10 cellular contexts compared by ENCODE assay signal in genomic region chr7:47937065-47937687, GRCh38. TPM values are rescaled to one million over a fixed set of nuclear protein-coding genes. Genes with fewer than 3 reads are reported as not detected.
A peak's percentile ranks its signal among the peaks of the same experiment; 100 is the strongest.
DNase-seq lines count a peak whose midpoint lies in the region; ATAC-seq, FAIRE-seq and TF ChIP-seq lines count a peak whose summit lies in the region.
"Had no signal": no experiment of that assay in that cellular context is flagged by ENCODE, and none has a peak within 500 bp of the region (broad histone marks: within the 10 kb centered on the region; RNA-seq: fewer than 3 reads in every experiment).

No MANE protein-coding gene starts in this region.

- TF ChIP-seq POLR2A in HepG2 (IDR thresholded peaks at IDR 0.05; ENCODE audit: insufficient read depth in 1 of 2, low read depth in 2 of 2, low read length in 2 of 2): no peak

- BruUV-seq in Caco-2 (replicated peaks; lab: Mats Ljungman, UMichigan) (no TSS peak), HepG2 (replicated peaks; lab: Mats Ljungman, UMichigan) (no TSS peak)

- H3K4me1 Mint-ChIP-seq in activated CD4-positive, alpha-beta T cell treated with anti-CD3 and anti-CD28 coated beads, Interleukin-2, amount 10 ng/mL, durations not matched to agents 24 days and 14 days: peaks cover 8% of the 10 kb centered on the region
- H3K4me1 Mint-ChIP-seq in GM23338: peaks cover 34% of the 10 kb centered on the region
- peaks cover 7% of the 10 kb centered on the region for H3K4me1 Mint-ChIP-seq in Caco-2 (ENCODE audit: low read depth, unreplicated experiment)

- in situ Hi-C loops in HepG2 (cut with HindIII; ENCODE audit: extremely low pct_ligation_motif_present, low pct_unique_long_range_greater_than_20kb): loop anchor here (5.0 kb wide), 1 partner anchor 175 kb away; no protein-coding TSS in a partner anchor

- no peak overlapping the region for H3K4me3 ChIP-seq in GM23338
- H3K4me3 ChIP-seq in Caco-2 (ENCODE audit: low read depth, low read length): no peak overlapping the region
- no peak overlapping the region for H3K4me3 ChIP-seq in HepG2 (replicated peaks in 1 of 3; ENCODE audit: insufficient read depth in 1 of 3, low read depth in 2 of 3, low read length in 3 of 3)

- no peaks in the 10 kb centered on the region for H3K36me3 Mint-ChIP-seq in activated CD4-positive, alpha-beta T cell treated with anti-CD3 and anti-CD28 coated beads, Interleukin-2, amount 10 ng/mL, durations not matched to agents 24 days and 14 days (ENCODE audit: low read depth)
- no peaks in the 10 kb centered on the region for H3K36me3 Mint-ChIP-seq in GM23338 (ENCODE audit: low read depth)
- no peaks in the 10 kb centered on the region for H3K36me3 Mint-ChIP-seq in Caco-2 (ENCODE audit: insufficient read depth, unreplicated experiment)

- H3K9ac ChIP-seq in HepG2 (ENCODE audit: insufficient read depth, low read depth, low read length): no peak overlapping the region

- H3K9me3 ChIP-seq in Caco-2: no peaks in the 10 kb centered on the region
- H3K9me3 ChIP-seq in HepG2 (ENCODE audit: low read length): no peaks in the 10 kb centered on the region

- WGBS in HepG2 (ENCODE audit: low lambda C conversion rate): 37% methylated on average over 15 of the region's 17 CpGs

- POLR2A ChIA-PET in Caco-2 (lab: Charles Lee) (no interaction called here), HepG2 (lab: Yijun Ruan, JAX) (no interaction called here)

- H3K79me2 ChIP-seq in GM23338 (replicated peaks; ENCODE audit: insufficient read depth): no peaks in the 10 kb centered on the region
- H3K79me2 ChIP-seq in HepG2 (ENCODE audit: insufficient read depth, low read length): no peaks in the 10 kb centered on the region

- H3F3A ChIP-seq in GM23338 (replicated peaks; ENCODE audit: low read depth): no peaks in the 10 kb centered on the region

- DNase-seq in activated CD4-positive, alpha-beta T cell treated with anti-CD3 and anti-CD28 coated beads, Interleukin-2, amount 10 ng/mL, durations not matched to agents 24 days and 14 days: peak; percentile 67
- no peak for DNase-seq in activated CD4-positive, alpha-beta T cell treated with anti-CD3 and anti-CD28 coated beads, Interleukin-2, amount 50 U/mL, for 4 hours
- no peak for DNase-seq in GM23338 (ENCODE audit: low spot score)
- peak; percentile 47 for DNase-seq in MV-4-11 (lab: John Stamatoyannopoulos, UW)
- DNase-seq in stimulated activated CD8-positive, alpha-beta memory T cell treated with anti-CD3 and anti-CD28 coated beads, Interleukin-2, amount 100 ng/mL, for 48 hours (ENCODE audit: low read depth in 2 of 2): peak; percentile 3 to 13
- DNase-seq in Caco-2: no peak
- no peak for DNase-seq in HepG2 (ENCODE audit: low spot score)
- DNase-seq in NCI-H128 (lab: John Stamatoyannopoulos, UW; ENCODE audit: unreplicated experiment): no peak
- DNase-seq: NCI-H187 had no signal

- H2AFZ ChIP-seq in GM23338: no peak overlapping the region
- H2AFZ ChIP-seq in HepG2 (ENCODE audit: low read length): no peak overlapping the region

- CTCF ChIA-PET in Caco-2 (lab: Charles Lee) (no interaction called here), HepG2 (lab: Yijun Ruan, JAX; ENCODE audit: low intra/inter-chr PET ratio, low total read pairs) (no interaction called here)

- H4K20me1 ChIP-seq in GM23338 (replicated peaks; ENCODE audit: insufficient read depth): no peaks in the 10 kb centered on the region
- no peaks in the 10 kb centered on the region for H4K20me1 ChIP-seq in HepG2 (ENCODE audit: insufficient read depth, low read length)

- H3K4me2 ChIP-seq in GM23338 (no peak overlapping the region), HepG2 (ENCODE audit: low read depth, low read length) (no peak overlapping the region)

- intact Hi-C loops in activated CD4-positive, alpha-beta T cell treated with anti-CD3 and anti-CD28 coated beads, Interleukin-2, amount 10 ng/mL, durations not matched to agents 24 days and 14 days (cut with micrococcal nuclease): no loop called here
- intact Hi-C loops in Caco-2 (cut with micrococcal nuclease; ENCODE audit: unreplicated experiment) (no loop called here), HepG2 (cut with micrococcal nuclease; ENCODE audit: unreplicated experiment) (no loop called here)

- H3K4me3 Mint-ChIP-seq in activated CD4-positive, alpha-beta T cell treated with anti-CD3 and anti-CD28 coated beads, Interleukin-2, amount 10 ng/mL, durations not matched to agents 24 days and 14 days: peak overlapping the region; percentile 20
- H3K4me3 Mint-ChIP-seq in GM23338 (no peak overlapping the region), Caco-2 (ENCODE audit: unreplicated experiment) (no peak overlapping the region)

- H3K36me3 ChIP-seq in GM23338 (ENCODE audit: insufficient read depth) (no peaks in the 10 kb centered on the region), Caco-2 (ENCODE audit: control insufficient read depth, insufficient read depth, low read length) (no peaks in the 10 kb centered on the region), HepG2 (replicated peaks in 1 of 2; ENCODE audit: control insufficient read depth in 1 of 2, insufficient read depth in 2 of 2, low read length in 2 of 2) (no peaks in the 10 kb centered on the region)

- peak overlapping the region; percentile 62 for H3K27ac Mint-ChIP-seq in activated CD4-positive, alpha-beta T cell treated with anti-CD3 and anti-CD28 coated beads, Interleukin-2, amount 10 ng/mL, durations not matched to agents 24 days and 14 days
- H3K27ac Mint-ChIP-seq in GM23338 (no peak overlapping the region), Caco-2 (ENCODE audit: unreplicated experiment) (no peak overlapping the region)

- TF ChIP-seq EP300 in HepG2 (IDR thresholded peaks at IDR 0.05; ENCODE audit: low read depth in 2 of 2, low read length in 2 of 2): no peak
- TF ChIP-seq EP300 in HepG2 (CRISPR knock-in tag; IDR thresholded peaks at IDR 0.05; ENCODE audit: borderline replicate concordance): no peak

- TF ChIP-seq RAD21 in HepG2 (CRISPR knock-in tag; IDR thresholded peaks at IDR 0.05): no peak

- no peaks in the 10 kb centered on the region for H3K9me3 Mint-ChIP-seq in activated CD4-positive, alpha-beta T cell treated with anti-CD3 and anti-CD28 coated beads, Interleukin-2, amount 10 ng/mL, durations not matched to agents 24 days and 14 days
- H3K9me3 Mint-ChIP-seq in GM23338: no peaks in the 10 kb centered on the region
- no peaks in the 10 kb centered on the region for H3K9me3 Mint-ChIP-seq in Caco-2 (ENCODE audit: unreplicated experiment)

- H3K27ac ChIP-seq in GM23338 (ENCODE audit: low read depth): no peak overlapping the region
- no peak overlapping the region for H3K27ac ChIP-seq in HepG2 (ENCODE audit: extremely low read length, insufficient read depth, low read length)

- peaks cover 15% of the 10 kb centered on the region for H3K4me1 ChIP-seq in GM23338 (ENCODE audit: insufficient read depth)
- H3K4me1 ChIP-seq in Caco-2: no peaks in the 10 kb centered on the region
- peaks cover 9% of the 10 kb centered on the region for H3K4me1 ChIP-seq in HepG2 (ENCODE audit: insufficient read depth, low read length)

- H3K27me3 ChIP-seq in GM23338 (ENCODE audit: insufficient read depth) (no peaks in the 10 kb centered on the region), Caco-2 (replicated peaks; ENCODE audit: control insufficient read depth, insufficient read depth, low read length) (no peaks in the 10 kb centered on the region), HepG2 (ENCODE audit: control insufficient read depth in 1 of 2, insufficient read depth in 2 of 2, low read length in 2 of 2) (peaks cover 0 to 3% of the 10 kb centered on the region in 2 experiments; a peak in 2 of 5 replicates)

- no peaks in the 10 kb centered on the region for H3K27me3 Mint-ChIP-seq in activated CD4-positive, alpha-beta T cell treated with anti-CD3 and anti-CD28 coated beads, Interleukin-2, amount 10 ng/mL, durations not matched to agents 24 days and 14 days
- H3K27me3 Mint-ChIP-seq in GM23338 (ENCODE audit: insufficient read depth, low read depth, poor library complexity) (peaks cover 8% of the 10 kb centered on the region), Caco-2 (ENCODE audit: insufficient read depth, unreplicated experiment) (no peaks in the 10 kb centered on the region)

- no peak for TF ChIP-seq CTCF in GM23338 (conservative IDR thresholded peaks at IDR 0.05; ENCODE audit: low read depth in 2 of 2)
- TF ChIP-seq CTCF in Caco-2 (IDR thresholded peaks at IDR 0.05; ENCODE audit: insufficient read depth in 1 of 2, low read depth in 1 of 2, low read length in 1 of 2, severe bottlenecking in 1 of 2, unreplicated experiment in 1 of 2): no peak
- TF ChIP-seq CTCF in HepG2 (CRISPR knock-in tag; IDR thresholded peaks at IDR 0.05): no peak

- FAIRE-seq in HepG2 (lab: Jason Lieb, UNC): no peak
- FAIRE-seq: bronchial epithelial cell had no signal

- no peaks in the 10 kb centered on the region for H3K9me2 ChIP-seq in GM23338 (ENCODE audit: insufficient read depth)

- ATAC-seq in GM23338: peak; percentile 17
- ATAC-seq in HepG2: no peak

RNA-seq across cellular contexts. Expression of gene PKD1L1, which starts 11.1 kb away (rescaled TPM):
- total RNA-seq in activated CD4-positive, alpha-beta T cell treated with anti-CD3 and anti-CD28 coated beads, Interleukin-2, amount 10 ng/mL, durations not matched to agents 24 days and 14 days: 0.05 and 0.12 TPM in 2 replicates
- 0.03 and 0.16 TPM in 2 replicates for total RNA-seq in GM23338 (2014; rRNA removed; shearing (Covaris generic))
- polyA plus RNA-seq in GM23338 (2016; fragmentation: Nextera tagmentation; extraction: Ambion mirVana) (not detected in 2 replicates), HepG2 (2011; rRNA removed) (0.01 TPM in 2 replicates)
- total RNA-seq in Caco-2 (2022) (0.25 and 0.28 TPM in 2 replicates), HepG2 (2016; rRNA removed; fragmentation: Illumina TruSeq; extraction: Trizol) (not detected in 2 replicates)
- not detected in 2 replicates for total RNA-seq in HepG2 (2016; cell fraction: cytosol; rRNA removed; fragmentation: Illumina TruSeq; extraction: Trizol; ENCODE audit: low read depth)
- total RNA-seq in HepG2 (2016; cell fraction: insoluble cytoplasmic fraction; rRNA removed; fragmentation: Illumina TruSeq; extraction: Trizol): 0.02 TPM in 1 of 2 replicates, not detected in the other
- total RNA-seq in HepG2 (2016; cell fraction: membrane; rRNA removed; fragmentation: Illumina TruSeq; extraction: Trizol): 0.03 TPM in 1 of 2 replicates, not detected in the other
- total RNA-seq in HepG2 (2016; cell fraction: nucleus; rRNA removed; fragmentation: Illumina TruSeq; extraction: Trizol): 0.06 TPM in 1 of 2 replicates, not detected in the other
- 0.04 TPM in 1 of 2 replicates, not detected in the other for polyA plus RNA-seq in HepG2 (2011; cell fraction: cytosol; rRNA removed)
- 0.09 and 0.11 TPM in 2 replicates for polyA plus RNA-seq in HepG2 (2011; cell fraction: nucleus; rRNA removed)
- polyA plus RNA-seq in HepG2 (2012): 0.03 TPM in 1 of 2 replicates, not detected in the other
- not detected in 2 replicates for polyA plus RNA-seq in HepG2 (2016; cell fraction: cytosol; fragmentation: Illumina TruSeq; extraction: Trizol; ENCODE audit: low read depth)
- polyA plus RNA-seq in HepG2 (2016; cell fraction: insoluble cytoplasmic fraction; fragmentation: Illumina TruSeq; extraction: Trizol; ENCODE audit: low read depth): not detected in 2 replicates
- polyA plus RNA-seq in HepG2 (2016; cell fraction: membrane; fragmentation: Illumina TruSeq; extraction: Trizol; ENCODE audit: low read depth): not detected in 2 replicates
- not detected in 2 replicates for polyA plus RNA-seq in HepG2 (2016; cell fraction: nucleus; fragmentation: Illumina TruSeq; extraction: Trizol; ENCODE audit: insufficient read depth, low read depth)
- polyA minus RNA-seq in HepG2 (2011; rRNA and poly(A)+ RNA removed; ENCODE audit: low replicate concordance): 0.02 and 0.50 TPM in 2 replicates
- not detected in 2 replicates for polyA minus RNA-seq in HepG2 (2011; cell fraction: cytosol; rRNA and poly(A)+ RNA removed)
- 0.12 and 0.13 TPM in 2 replicates for polyA minus RNA-seq in HepG2 (2011; cell fraction: nucleus; rRNA and poly(A)+ RNA removed)

RNA-seq across cellular contexts. Expression of gene HUS1, which starts 42.2 kb away (rescaled TPM):
- 32.3 and 35.9 TPM in 2 replicates for total RNA-seq in activated CD4-positive, alpha-beta T cell treated with anti-CD3 and anti-CD28 coated beads, Interleukin-2, amount 10 ng/mL, durations not matched to agents 24 days and 14 days
- total RNA-seq in GM23338 (2014; rRNA removed; shearing (Covaris generic)): 29.7 and 39.0 TPM in 2 replicates
- polyA plus RNA-seq in GM23338 (2016; fragmentation: Nextera tagmentation; extraction: Ambion mirVana): 12.9 and 14.9 TPM in 2 replicates
- 31.3 and 32.3 TPM in 2 replicates for total RNA-seq in Caco-2 (2022)
- total RNA-seq in HepG2 (2016; rRNA removed; fragmentation: Illumina TruSeq; extraction: Trizol): 16.9 and 23.4 TPM in 2 replicates
- total RNA-seq in HepG2 (2016; cell fraction: cytosol; rRNA removed; fragmentation: Illumina TruSeq; extraction: Trizol; ENCODE audit: low read depth): 5.3 and 6.1 TPM in 2 replicates
- 18.0 and 19.9 TPM in 2 replicates for total RNA-seq in HepG2 (2016; cell fraction: insoluble cytoplasmic fraction; rRNA removed; fragmentation: Illumina TruSeq; extraction: Trizol)
- total RNA-seq in HepG2 (2016; cell fraction: membrane; rRNA removed; fragmentation: Illumina TruSeq; extraction: Trizol): 8.5 and 9.4 TPM in 2 replicates
- total RNA-seq in HepG2 (2016; cell fraction: nucleus; rRNA removed; fragmentation: Illumina TruSeq; extraction: Trizol): 22.2 and 23.7 TPM in 2 replicates
- polyA plus RNA-seq in HepG2 (2011; rRNA removed): 12.2 and 14.8 TPM in 2 replicates
- 7.0 and 10.4 TPM in 2 replicates for polyA plus RNA-seq in HepG2 (2011; cell fraction: cytosol; rRNA removed)
- 10.9 and 14.7 TPM in 2 replicates for polyA plus RNA-seq in HepG2 (2011; cell fraction: nucleus; rRNA removed)
- 9.9 and 10.9 TPM in 2 replicates for polyA plus RNA-seq in HepG2 (2012)
- 7.2 and 8.7 TPM in 2 replicates for polyA plus RNA-seq in HepG2 (2016; cell fraction: cytosol; fragmentation: Illumina TruSeq; extraction: Trizol; ENCODE audit: low read depth)
- polyA plus RNA-seq in HepG2 (2016; cell fraction: insoluble cytoplasmic fraction; fragmentation: Illumina TruSeq; extraction: Trizol; ENCODE audit: low read depth): 17.7 and 20.2 TPM in 2 replicates
- polyA plus RNA-seq in HepG2 (2016; cell fraction: membrane; fragmentation: Illumina TruSeq; extraction: Trizol; ENCODE audit: low read depth): 7.8 and 8.6 TPM in 2 replicates
- polyA plus RNA-seq in HepG2 (2016; cell fraction: nucleus; fragmentation: Illumina TruSeq; extraction: Trizol; ENCODE audit: insufficient read depth, low read depth): 12.5 and 17.0 TPM in 2 replicates
- 20.3 and 31.5 TPM in 2 replicates for polyA minus RNA-seq in HepG2 (2011; rRNA and poly(A)+ RNA removed; ENCODE audit: low replicate concordance)
- 11.4 and 15.3 TPM in 2 replicates for polyA minus RNA-seq in HepG2 (2011; cell fraction: cytosol; rRNA and poly(A)+ RNA removed)
- polyA minus RNA-seq in HepG2 (2011; cell fraction: nucleus; rRNA and poly(A)+ RNA removed): 45.4 and 51.8 TPM in 2 replicates

Comparison
In these comparisons a context has a peak if more than half of its experiments do, and no peak if none do; other contexts are left out.
1. DNase-seq: peak in activated CD4-positive, alpha-beta T cell treated with anti-CD3 and anti-CD28 coated beads, Interleukin-2, amount 10 ng/mL, durations not matched to agents 24 days and 14 days (single experiment), MV-4-11 (single experiment) and stimulated activated CD8-positive, alpha-beta memory T cell treated with anti-CD3 and anti-CD28 coated beads, Interleukin-2, amount 100 ng/mL, for 48 hours (2 of 2); none in activated CD4-positive, alpha-beta T cell treated with anti-CD3 and anti-CD28 coated beads, Interleukin-2, amount 50 U/mL, for 4 hours (0 of 2), GM23338 (single experiment), Caco-2 (0 of 2), HepG2 (single experiment) and NCI-H128 (single experiment).